Comparison of ENCODE assay signal across 23 cellular contexts in genomic region chrX:39211501-39211900, GRCh38.
"Had no signal": no experiment of that assay in that cellular context is flagged by ENCODE, and none has a peak within 500 bp of the region (broad histone marks: within the 10 kb centered on the region; RNA-seq: fewer than 3 reads in every experiment).

No MANE protein-coding gene starts in this region.

- H3K9ac ChIP-seq: neural progenitor cell, parathyroid adenoma had no signal

- H3K79me2 ChIP-seq: parathyroid adenoma had no signal

- H3K4me2 ChIP-seq: neural progenitor cell had no signal

- DNase-seq: natural killer cell; occipital lobe; ovary; posterior cingulate gyrus; psoas muscle; right cardiac atrium; right lobe of liver; sigmoid colon; small intestine; stimulated activated CD4-positive, alpha-beta T cell treated with anti-CD3 and anti-CD28 coated beads, Interleukin-15, amount 100 ng/mL, for 24 hours; stimulated activated CD4-positive, alpha-beta T cell treated with anti-CD3 and anti-CD28 coated beads, Interleukin-2, amount 100 ng/mL, for 24 hours; stimulated activated CD4-positive, alpha-beta T cell treated with anti-CD3 and anti-CD28 coated beads, Interleukin-2, amount 100 ng/mL, for 48 hours; stimulated activated CD4-positive, alpha-beta T cell treated with anti-CD3 and anti-CD28 coated beads, Interleukin-4, amount 100 ng/mL, for 24 hours; stimulated activated naive B cell treated with anti-CD40 and anti-IgM and Interleukin-4, amounts not matched to agents 10 μg/mL and 1 μg/mL and 100 μg/mL, for 72 hours; stimulated activated naive CD4-positive, alpha-beta T cell treated with Interleukin-2 at 50 U/mL for 16 hours; stomach; thyroid gland; upper lobe of left lung had no signal

- H2AFZ ChIP-seq: neural progenitor cell, parathyroid adenoma had no signal

- H3K4me3 ChIP-seq: neural progenitor cell, ovary, psoas muscle, right lobe of liver, sigmoid colon, stomach, thoracic aorta, thyroid gland, tibial nerve, upper lobe of left lung, vagina had no signal

- H3K27me3 ChIP-seq: neural progenitor cell, ovary, right lobe of liver, sigmoid colon, thyroid gland, upper lobe of left lung, vagina had no signal

- H3K4me1 ChIP-seq: parathyroid adenoma, psoas muscle, sigmoid colon, stomach, thyroid gland, tibial nerve, upper lobe of left lung, vagina had no signal

- H3K9me3 ChIP-seq: ovary, psoas muscle, right lobe of liver, sigmoid colon, thoracic aorta, thyroid gland, tibial nerve, upper lobe of left lung, vagina had no signal

- H3K36me3 ChIP-seq: neural progenitor cell, ovary, right lobe of liver, sigmoid colon, stomach, thoracic aorta, thyroid gland, tibial nerve, upper lobe of left lung, vagina had no signal

- H3K27ac ChIP-seq: neural progenitor cell, ovary, parathyroid adenoma, psoas muscle, right lobe of liver, sigmoid colon, stomach, thoracic aorta, thyroid gland, tibial nerve, upper lobe of left lung, vagina had no signal
